Comparison of ENCODE assay signal across 20 cellular contexts in the genomic region with DNA sequence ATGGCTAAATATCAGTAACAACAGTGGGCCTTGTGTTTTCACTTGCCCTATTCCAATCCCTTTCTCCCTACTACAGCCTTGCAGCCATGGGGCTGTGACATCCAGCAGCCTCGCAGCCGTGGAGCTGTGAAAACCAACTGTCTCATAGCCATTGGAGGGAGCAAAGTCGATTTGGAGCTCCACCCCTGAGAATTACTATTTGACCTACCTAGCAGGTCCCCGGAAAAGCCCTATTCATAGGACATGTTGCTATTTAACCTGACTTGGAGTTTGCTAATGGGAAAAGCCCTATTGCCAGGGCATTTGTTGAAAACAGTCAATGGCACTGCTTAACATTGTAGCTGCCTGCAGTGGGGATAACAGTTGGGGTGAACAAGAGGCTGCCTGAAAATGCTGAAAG.
"Had no signal": no experiment of that assay in that cellular context is flagged by ENCODE, and none has a peak within 500 bp of the region (broad histone marks: within the 10 kb centered on the region; RNA-seq: fewer than 3 reads in every experiment).

No MANE protein-coding gene starts in this region.

- FAIRE-seq: colon had no signal

- H3K27me3 ChIP-seq: sigmoid colon, thyroid gland, upper lobe of right lung, vagina had no signal

- H3K9ac ChIP-seq: parathyroid adenoma had no signal

- H3K27ac ChIP-seq: lower lobe of right lung, parathyroid adenoma, psoas muscle, skin epidermis, thyroid gland, upper lobe of right lung, vagina had no signal

- H3K36me3 ChIP-seq: lower lobe of right lung, sigmoid colon, thyroid gland, upper lobe of right lung, vagina had no signal

- ATAC-seq: psoas muscle had no signal

- H3K4me1 ChIP-seq: lower lobe of right lung, parathyroid adenoma, psoas muscle, sigmoid colon, upper lobe of right lung, vagina had no signal

- DNase-seq: cerebellar nuclear complex; dermis blood vessel endothelial cell; erythroblast; foreskin melanocyte; head of caudate nucleus; hippocampal formation; lower lobe of right lung; naive B cell; nephron progenitor cell; psoas muscle; retina; sigmoid colon; stimulated activated CD4-positive, alpha-beta T cell treated with anti-CD3 and anti-CD28 coated beads, Interleukin-2, amount 100 ng/mL, for 48 hours; stimulated activated naive CD4-positive, alpha-beta T cell treated with Interleukin-2 at 50 U/mL for 16 hours; thyroid gland; upper lobe of right lung had no signal

- H3K4me3 ChIP-seq: lower lobe of right lung, psoas muscle, sigmoid colon, skin epidermis, thyroid gland, upper lobe of right lung, vagina had no signal

- H3K9me3 ChIP-seq: lower lobe of right lung, psoas muscle, sigmoid colon, thyroid gland, upper lobe of right lung, vagina had no signal
